Comparison of ENCODE assay signal across 14 cellular contexts in the genomic region with DNA sequence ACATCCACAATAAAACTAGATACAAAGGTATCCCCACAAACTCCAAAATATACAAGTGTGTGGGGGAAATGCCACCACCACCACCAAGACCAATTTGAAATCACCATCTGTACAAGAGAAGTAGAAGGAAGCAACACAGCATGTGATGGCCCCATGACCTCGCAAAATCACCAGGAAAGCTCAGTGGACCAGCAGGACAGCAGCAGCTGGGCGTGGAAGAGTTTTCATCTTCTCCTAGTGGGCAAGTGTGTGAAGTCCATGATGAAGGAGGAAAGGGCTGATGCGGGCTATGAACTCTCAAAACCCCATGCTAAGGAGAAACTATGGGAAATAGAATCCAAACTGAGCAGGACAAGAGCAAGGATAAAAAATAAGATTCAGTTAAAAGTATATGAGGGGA. TPM values are rescaled to one million over a fixed set of nuclear protein-coding genes. Genes with fewer than 3 reads are reported as not detected.
DNase-seq lines count a peak whose midpoint lies in the region; ATAC-seq and TF ChIP-seq lines count a peak whose summit lies in the region.
"Had no signal": no experiment of that assay in that cellular context is flagged by ENCODE, and none has a peak within 500 bp of the region (broad histone marks: within the 10 kb centered on the region; RNA-seq: fewer than 3 reads in every experiment).

No MANE protein-coding gene starts in this region.

- no peak for TF ChIP-seq CTCF in mesothelial cell of epicardium (IDR thresholded peaks at IDR 0.05; ENCODE audit: unreplicated experiment)
- TF ChIP-seq CTCF in tibial nerve (IDR thresholded peaks at IDR 0.05): no peak

- no peak for DNase-seq in CD4-positive, alpha-beta memory T cell
- DNase-seq in HEK293T (ENCODE audit: extremely low spot score) (peak; percentile 31), mesothelial cell of epicardium (ENCODE audit: low spot score in 2 of 2, unreplicated experiment in 2 of 2) (no peak), LoVo (ENCODE audit: low spot score) (no peak), tibial nerve (ENCODE audit: low spot score in 2 of 2) (no peak), NCI-H1436 (lab: John Stamatoyannopoulos, UW) (no peak)
- DNase-seq in activated naive CD8-positive, alpha-beta T cell treated with anti-CD3 and anti-CD28 coated beads for 36 hours: no peak
- DNase-seq: KG1, midbrain, T1000, testis had no signal

- no peaks in the 10 kb centered on the region for H3K9me3 ChIP-seq in CD4-positive, alpha-beta memory T cell (ENCODE audit: control insufficient read depth in 1 of 2, low read length in 2 of 2)
- H3K9me3 ChIP-seq in tibial nerve: no peaks in the 10 kb centered on the region
- H3K9me3 ChIP-seq: esophagus muscularis mucosa, testis had no signal

- no peaks in the 10 kb centered on the region for H3K27me3 ChIP-seq in CD4-positive, alpha-beta memory T cell (ENCODE audit: insufficient read depth, low read length)
- H3K27me3 ChIP-seq in tibial nerve: no peaks in the 10 kb centered on the region
- H3K27me3 ChIP-seq: esophagus muscularis mucosa, testis had no signal

- 76 to 86% methylated on average over 3 of the region's 3 CpGs for WGBS in tibial nerve, 2 donors

- POLR2A ChIA-PET in CD4-positive, alpha-beta memory T cell (lab: Charles Lee; ENCODE audit: partially characterized antibody): no interaction called here
- POLR2A ChIA-PET in HEK293T (lab: Yijun Ruan, JAX): no interaction called here

- H3K4me1 Mint-ChIP-seq in CD4-positive, alpha-beta memory T cell: peaks cover 13 to 27% (median 16%) of the 10 kb centered on the region in 4 donors
- H3K4me1 Mint-ChIP-seq in activated naive CD8-positive, alpha-beta T cell treated with anti-CD3 and anti-CD28 coated beads for 36 hours: peaks cover 39% of the 10 kb centered on the region
- no peaks in the 10 kb centered on the region for H3K4me1 Mint-ChIP-seq in mesothelial cell of epicardium

- intact Hi-C loops in CD4-positive, alpha-beta memory T cell (cut with micrococcal nuclease): no loop called here

- H3K27ac Mint-ChIP-seq in CD4-positive, alpha-beta memory T cell: peak overlapping the region in 5 of 7 donors; percentile 39 to 75 (median 59)
- peak overlapping the region; percentile 79 for H3K27ac Mint-ChIP-seq in activated naive CD8-positive, alpha-beta T cell treated with anti-CD3 and anti-CD28 coated beads for 36 hours
- peak overlapping the region; percentile 33 for H3K27ac Mint-ChIP-seq in mesothelial cell of epicardium

- H3K4me3 ChIP-seq in CD4-positive, alpha-beta memory T cell (ENCODE audit: low read length in 2 of 2): no peak overlapping the region
- no peak overlapping the region for H3K4me3 ChIP-seq in tibial nerve
- H3K4me3 ChIP-seq: esophagus muscularis mucosa, PC-9, testis had no signal

- ATAC-seq in HG02840 (IDR thresholded peaks at IDR 0.05; ENCODE audit: low FRiP score, unreplicated experiment): no peak

- no peaks in the 10 kb centered on the region for H3K27me3 Mint-ChIP-seq in CD4-positive, alpha-beta memory T cell
- no peaks in the 10 kb centered on the region for H3K27me3 Mint-ChIP-seq in activated naive CD8-positive, alpha-beta T cell treated with anti-CD3 and anti-CD28 coated beads for 36 hours
- no peaks in the 10 kb centered on the region for H3K27me3 Mint-ChIP-seq in mesothelial cell of epicardium (ENCODE audit: low read depth)

- H3K9me3 Mint-ChIP-seq in CD4-positive, alpha-beta memory T cell: peaks cover 0 to 3% (median 0%) of the 10 kb centered on the region in 8 donors
- H3K9me3 Mint-ChIP-seq in activated naive CD8-positive, alpha-beta T cell treated with anti-CD3 and anti-CD28 coated beads for 36 hours: no peaks in the 10 kb centered on the region
- H3K9me3 Mint-ChIP-seq in mesothelial cell of epicardium: no peaks in the 10 kb centered on the region

- no peak for TF ChIP-seq POLR2A in tibial nerve (IDR thresholded peaks at IDR 0.05)

- no peak for TF ChIP-seq EP300 in tibial nerve (IDR thresholded peaks at IDR 0.05)

- H3K4me1 ChIP-seq in CD4-positive, alpha-beta memory T cell (ENCODE audit: insufficient read depth, low read length): no peaks in the 10 kb centered on the region
- H3K4me1 ChIP-seq in tibial nerve: peaks cover 0 to 22% (median 4%) of the 10 kb centered on the region in 4 donors
- H3K4me1 ChIP-seq: testis had no signal

- H3K36me3 ChIP-seq in CD4-positive, alpha-beta memory T cell (ENCODE audit: insufficient read depth, low read length): peaks cover 16% of the 10 kb centered on the region
- peaks cover 0 to 63% (median 0%) of the 10 kb centered on the region in 3 donors for H3K36me3 ChIP-seq in tibial nerve

- CTCF ChIA-PET in CD4-positive, alpha-beta memory T cell (lab: Charles Lee; ENCODE audit: partially characterized antibody): interaction anchor here (1.6 kb wide), 1 partner anchor 20 kb away, joined by 4 read pairs; no protein-coding TSS in a partner anchor
- CTCF ChIA-PET in HEK293T (lab: Yijun Ruan, JAX): no interaction called here

- peaks cover 34 to 47% of the 10 kb centered on the region in 2 donors for H3K36me3 Mint-ChIP-seq in CD4-positive, alpha-beta memory T cell
- H3K36me3 Mint-ChIP-seq in activated naive CD8-positive, alpha-beta T cell treated with anti-CD3 and anti-CD28 coated beads for 36 hours: peaks cover 59% of the 10 kb centered on the region
- H3K36me3 Mint-ChIP-seq in mesothelial cell of epicardium: peaks cover 33% of the 10 kb centered on the region

- H3K27ac ChIP-seq in CD4-positive, alpha-beta memory T cell (ENCODE audit: low read depth, low read length): no peak overlapping the region
- peak overlapping the region in 2 of 4 donors; percentile 18 to 31 for H3K27ac ChIP-seq in tibial nerve
- H3K27ac ChIP-seq: PC-9 had no signal

- H3K4me3 Mint-ChIP-seq in CD4-positive, alpha-beta memory T cell: no peak overlapping the region
- no peak overlapping the region for H3K4me3 Mint-ChIP-seq in activated naive CD8-positive, alpha-beta T cell treated with anti-CD3 and anti-CD28 coated beads for 36 hours
- no peak overlapping the region for H3K4me3 Mint-ChIP-seq in mesothelial cell of epicardium

TF ChIP-seq in HEK293T, 16 proteins besides CTCF, POLR2A, EP300 and RAD21:
- no peak for TF ChIP-seq L3MBTL2 (conservative IDR thresholded peaks at IDR 0.05)
- no peak for TF ChIP-seq FOXK2 (IDR thresholded peaks at IDR 0.05)
- TF ChIP-seq BHLHE40 (IDR thresholded peaks at IDR 0.05; ENCODE audit: borderline replicate concordance): no peak
- no peak for TF ChIP-seq PKNOX1 (IDR thresholded peaks at IDR 0.05)
- no peak for TF ChIP-seq ELF4 (IDR thresholded peaks at IDR 0.05)
- TF ChIP-seq ARNT (IDR thresholded peaks at IDR 0.05): no peak
- no peak for TF ChIP-seq NFRKB (IDR thresholded peaks at IDR 0.05)

RNA-seq across cellular contexts. Expression of gene GOLPH3, which starts 58.1 kb away (rescaled TPM):
- 10 to 100 TPM; 67.4 to 74.5 TPM for total RNA-seq in CD4-positive, alpha-beta memory T cell
- 100 to 1,000 TPM in 1 of 2 donors, 10 to 100 TPM in 1; 98.0 to 107 TPM for polyA plus RNA-seq in CD4-positive, alpha-beta memory T cell
- 10 to 100 TPM; 68.0 to 72.6 TPM for total RNA-seq in activated naive CD8-positive, alpha-beta T cell treated with anti-CD3 and anti-CD28 coated beads for 36 hours
- total RNA-seq in mesothelial cell of epicardium (66.2 to 73.7 TPM (median 68.8 TPM) in 3 replicates), tibial nerve (100 to 1,000 TPM in 2 of 4 donors, 10 to 100 TPM in 2; 90.6 to 115 (median 102) TPM)
